15 cellular contexts compared by ENCODE assay signal in genomic region chr5:37769108-37769507, GRCh38.
DNase-seq lines count a peak whose midpoint lies in the region; ATAC-seq, FAIRE-seq and TF ChIP-seq lines count a peak whose summit lies in the region.
"Had no signal": no experiment of that assay in that cellular context is flagged by ENCODE, and none has a peak within 500 bp of the region (broad histone marks: within the 10 kb centered on the region; RNA-seq: fewer than 3 reads in every experiment).

No MANE protein-coding gene starts in this region.

- H3K4me2 ChIP-seq in IMR-90 (ENCODE audit: low read depth, low read length) (no peak overlapping the region), HepG2 (ENCODE audit: low read depth, low read length) (no peak overlapping the region), PC-9 (no peak overlapping the region)
- H3K4me2 ChIP-seq: BLaER1 had no signal

- no peak overlapping the region for H4K5ac ChIP-seq in IMR-90 (ENCODE audit: low read depth, low read length)

- no peak overlapping the region; a peak in 1 of 4 replicates for H4K8ac ChIP-seq in IMR-90 (ENCODE audit: low read depth in 2 of 2, low read length in 2 of 2)

- no peaks in the 10 kb centered on the region for H3K79me1 ChIP-seq in IMR-90 (ENCODE audit: low read depth in 1 of 2, low read length in 2 of 2)

- H2AFZ ChIP-seq in IMR-90 (replicated peaks; ENCODE audit: low read length, poor library complexity) (peak overlapping the region; percentile 14), HepG2 (ENCODE audit: low read length) (no peak overlapping the region), PC-9 (no peak overlapping the region)

- H2BK5ac ChIP-seq in IMR-90 (ENCODE audit: low read depth, low read length, poor library complexity, severe bottlenecking) = no peak overlapping the region

- no peaks in the 10 kb centered on the region for H3K79me2 ChIP-seq in HepG2 (ENCODE audit: insufficient read depth, low read length)
- no peaks in the 10 kb centered on the region for H3K79me2 ChIP-seq in PC-9 (ENCODE audit: low read depth)

- POLR2A ChIA-PET in IMR-90 (lab: Charles Lee; ENCODE audit: unreplicated experiment) = no interaction called here
- POLR2A ChIA-PET in HepG2 (lab: Yijun Ruan, JAX) = no interaction called here
- POLR2A ChIA-PET in PC-9 (lab: Charles Lee; ENCODE audit: unreplicated experiment) = no interaction called here

- H4K20me1 ChIP-seq in IMR-90 (ENCODE audit: insufficient read depth, low read length) = peaks cover 6% of the 10 kb centered on the region
- H4K20me1 ChIP-seq in HepG2 (ENCODE audit: insufficient read depth, low read length) = no peaks in the 10 kb centered on the region
- no peaks in the 10 kb centered on the region for H4K20me1 ChIP-seq in PC-9 (ENCODE audit: insufficient read depth)
- H4K20me1 ChIP-seq: BLaER1 had no signal

- H3K56ac ChIP-seq in IMR-90 (ENCODE audit: extremely low read depth, insufficient read depth, low read length) = no peak overlapping the region

- H3K27me3 ChIP-seq in IMR-90 (ENCODE audit: control insufficient read depth, insufficient read depth, low read length) = no peaks in the 10 kb centered on the region
- H3K27me3 ChIP-seq in HepG2 (ENCODE audit: control insufficient read depth in 1 of 2, insufficient read depth in 2 of 2, low read length in 2 of 2) = no peaks in the 10 kb centered on the region
- H3K27me3 ChIP-seq in neutrophil = no peaks in the 10 kb centered on the region
- no peaks in the 10 kb centered on the region for H3K27me3 ChIP-seq in HAP-1 (ENCODE audit: low read depth)
- no peaks in the 10 kb centered on the region for H3K27me3 ChIP-seq in PC-9 (ENCODE audit: insufficient read depth, low read depth)
- H3K27me3 ChIP-seq: BLaER1 had no signal

- H3F3A ChIP-seq in PC-9 (ENCODE audit: insufficient read depth, low read depth) = peaks cover 17% of the 10 kb centered on the region; the same call in 1 of the 2 replicates

- dilution Hi-C loops in IMR-90 (cut with HindIII; ENCODE audit: low sequenced_read_pairs, unreplicated experiment) = no loop called here

- peak overlapping the region; percentile 81; the same call in 1 of the 2 replicates for H2AK5ac ChIP-seq in IMR-90 (ENCODE audit: low read depth, low read length)

- H3K4me1 ChIP-seq in IMR-90 (ENCODE audit: control insufficient read depth, insufficient read depth, low read length) (peaks cover 21% of the 10 kb centered on the region), HepG2 (ENCODE audit: insufficient read depth, low read length) (peaks cover 21% of the 10 kb centered on the region; the same call in 1 of the 2 replicates), neutrophil (ENCODE audit: control insufficient read depth in 1 of 2, insufficient read depth in 1 of 2, low read depth in 1 of 2, low read length in 1 of 2) (peaks cover 42 to 48% of the 10 kb centered on the region in 2 experiments), HAP-1 (no peaks in the 10 kb centered on the region), PC-9 (replicated peaks; ENCODE audit: insufficient read depth) (peaks cover 26% of the 10 kb centered on the region)
- H3K4me1 ChIP-seq: BLaER1 had no signal

- TF ChIP-seq CTCF in IMR-90 (conservative IDR thresholded peaks at IDR 0.05; ENCODE audit: low read depth, low read length) = no peak
- TF ChIP-seq CTCF in HepG2 (CRISPR knock-in tag; IDR thresholded peaks at IDR 0.05) = no peak
- TF ChIP-seq CTCF in neutrophil (IDR thresholded peaks at IDR 0.05) = no peak
- no peak for TF ChIP-seq CTCF in PC-9 (conservative IDR thresholded peaks at IDR 0.05)

- no peaks in the 10 kb centered on the region for H3K36me3 ChIP-seq in IMR-90 (ENCODE audit: control insufficient read depth, insufficient read depth, low read length)
- no peaks in the 10 kb centered on the region for H3K36me3 ChIP-seq in HepG2 (replicated peaks in 1 of 2; ENCODE audit: control insufficient read depth in 1 of 2, insufficient read depth in 2 of 2, low read length in 2 of 2)
- H3K36me3 ChIP-seq in neutrophil = no peaks in the 10 kb centered on the region
- H3K36me3 ChIP-seq in HAP-1 (replicated peaks) = no peaks in the 10 kb centered on the region
- H3K36me3 ChIP-seq in PC-9 (ENCODE audit: low read depth) = no peaks in the 10 kb centered on the region
- H3K36me3 ChIP-seq: BLaER1 had no signal

- peak overlapping the region; percentile 59; the same call in 1 of the 2 replicates for H3K4ac ChIP-seq in IMR-90 (ENCODE audit: low read depth, low read length)

- CTCF ChIA-PET in IMR-90 (lab: Yijun Ruan, JAX) = no interaction called here
- CTCF ChIA-PET in HepG2 (lab: Yijun Ruan, JAX; ENCODE audit: low intra/inter-chr PET ratio, low total read pairs) = no interaction called here
- CTCF ChIA-PET in PC-9 (lab: Charles Lee) = no interaction called here

- TF ChIP-seq POLR2A in IMR-90 (IDR thresholded peaks at IDR 0.05; ENCODE audit: low read depth, low read length) (no peak), HepG2 (IDR thresholded peaks at IDR 0.05; ENCODE audit: insufficient read depth in 1 of 2, low read depth in 2 of 2, low read length in 2 of 2) (no peak)

- intact Hi-C loops in IMR-90 (cut with micrococcal nuclease) = no loop called here
- intact Hi-C loops in HepG2 (cut with micrococcal nuclease; ENCODE audit: unreplicated experiment) = no loop called here
- intact Hi-C loops in PC-9 (cut with micrococcal nuclease; ENCODE audit: unreplicated experiment) = no loop called here

- H2BK15ac ChIP-seq in IMR-90 (ENCODE audit: low read depth, low read length) = peak overlapping the region; percentile 81; the same call in 1 of the 3 replicates

- H3K4me3 ChIP-seq in IMR-90 (ENCODE audit: insufficient read depth, low read depth, low read length) (no peak overlapping the region), HepG2 (replicated peaks in 1 of 3; ENCODE audit: insufficient read depth in 1 of 3, low read depth in 2 of 3, low read length in 3 of 3) (no peak overlapping the region), neutrophil (ENCODE audit: low read depth in 1 of 2, low read length in 1 of 2) (no peak overlapping the region), HAP-1 (no peak overlapping the region), PC-9 (no peak overlapping the region)
- H3K4me3 ChIP-seq: BLaER1 had no signal

- H4K91ac ChIP-seq in IMR-90 (ENCODE audit: insufficient read depth, low read depth, low read length) = no peak overlapping the region

- H2BK20ac ChIP-seq in IMR-90 (ENCODE audit: low read depth, low read length) = peak overlapping the region; percentile 86

- H3K9me3 ChIP-seq in IMR-90 (ENCODE audit: control insufficient read depth, insufficient read depth, low read length) (no peaks in the 10 kb centered on the region), HepG2 (ENCODE audit: low read length) (peaks cover 9% of the 10 kb centered on the region; the same call in 1 of the 2 replicates), neutrophil (no peaks in the 10 kb centered on the region), HAP-1 (no peaks in the 10 kb centered on the region), PC-9 (ENCODE audit: insufficient read depth, low read depth) (peaks cover 6% of the 10 kb centered on the region; the same call in 1 of the 2 replicates)

- no CpG with 5 or more reads among the region's 4 CpGs for WGBS in IMR-90 (ENCODE audit: extremely low coverage in 2 of 2, insufficient read length in 1 of 2), 2 experiments
- WGBS in HepG2 (ENCODE audit: low lambda C conversion rate) = 78% methylated on average over 4 of the region's 4 CpGs

- H3K9me1 ChIP-seq in IMR-90 (ENCODE audit: insufficient read depth, low read length) = peaks cover 7% of the 10 kb centered on the region

- peak overlapping the region; percentile 20; the same call in 1 of the 2 replicates for H3K14ac ChIP-seq in IMR-90 (replicated peaks; ENCODE audit: low read depth, low read length)

- H3K9ac ChIP-seq in IMR-90 (ENCODE audit: low read depth, low read length) (no peak overlapping the region), HepG2 (ENCODE audit: insufficient read depth, low read depth, low read length) (no peak overlapping the region)
- H3K9ac ChIP-seq: BLaER1 had no signal

- H3K27ac ChIP-seq in IMR-90 (ENCODE audit: insufficient read depth, low read length) (no peak overlapping the region), caudate nucleus (ENCODE audit: low read depth, low read length) (peak overlapping the region; percentile 93), HepG2 (ENCODE audit: extremely low read length, insufficient read depth, low read length) (no peak overlapping the region), neutrophil (peak overlapping the region; percentile 79), PC-9 (no peak overlapping the region)
- H3K27ac ChIP-seq: BLaER1 had no signal

- no peak overlapping the region for H2AK9ac ChIP-seq in IMR-90 (replicated peaks; ENCODE audit: low read depth, low read length, poor library complexity)

- no TSS peak for BruUV-seq in IMR-90 (replicated peaks; lab: Mats Ljungman, UMichigan)
- BruUV-seq in HepG2 (replicated peaks; lab: Mats Ljungman, UMichigan) = no TSS peak
- no TSS peak for BruUV-seq in PC-9 (replicated peaks; lab: Mats Ljungman, UMichigan)

- in situ Hi-C loops in IMR-90 (cut with MboI; ENCODE audit: low sequenced_read_pairs) (no loop called here), HepG2 (cut with HindIII; ENCODE audit: extremely low pct_ligation_motif_present, low pct_unique_long_range_greater_than_20kb) (no loop called here), HAP-1 (cut with MboI; ENCODE audit: low sequenced_read_pairs) (no loop called here)

- no peak for DNase-seq in IMR-90
- DNase-seq in caudate nucleus (lab: John Stamatoyannopoulos, UW) = no peak
- no peak for DNase-seq in HepG2 (ENCODE audit: low spot score)
- DNase-seq in HAP-1 (ENCODE audit: low spot score in 2 of 2) = no peak
- no peak for DNase-seq in C1 segment of cervical spinal cord (lab: John Stamatoyannopoulos, UW)
- DNase-seq in frontal cortex (ENCODE audit: low spot score in 2 of 2) = no peak
- DNase-seq in PC-9 = no peak
- DNase-seq: 8988T; AML-193; CD4-positive, CD25-positive, alpha-beta regulatory T cell; DMS53; GF-D8 had no signal

- no peak for ATAC-seq in IMR-90 (ENCODE audit: low read depth)
- ATAC-seq in HepG2 = 0 out of 3 replicates have a peak, but pooled peaks have one; percentile 28

- peak overlapping the region; percentile 54; the same call in 1 of the 2 replicates for H3K18ac ChIP-seq in IMR-90 (ENCODE audit: low read depth, low read length)

- H3K23ac ChIP-seq in IMR-90 (ENCODE audit: low read depth, low read length) = peak overlapping the region; percentile 23; the same call in 1 of the 2 replicates

- H2BK120ac ChIP-seq in IMR-90 (ENCODE audit: low read depth, low read length) = peak overlapping the region; percentile 95

- no peaks in the 10 kb centered on the region for H3K9me2 ChIP-seq in PC-9 (ENCODE audit: insufficient read depth)

- FAIRE-seq in HepG2 (lab: Jason Lieb, UNC) = no peak
- no peak for FAIRE-seq in frontal cortex (lab: Jason Lieb, UNC)
- FAIRE-seq: H54 had no signal

- TF ChIP-seq EP300 in HepG2 (IDR thresholded peaks at IDR 0.05; ENCODE audit: low read depth in 2 of 2, low read length in 2 of 2) = no peak
- TF ChIP-seq EP300 in HepG2 (CRISPR knock-in tag; IDR thresholded peaks at IDR 0.05; ENCODE audit: borderline replicate concordance) = no peak

- TF ChIP-seq RAD21 in IMR-90 (IDR thresholded peaks at IDR 0.05; ENCODE audit: low read length) (no peak), HepG2 (CRISPR knock-in tag; IDR thresholded peaks at IDR 0.05) (no peak)

TF ChIP-seq in IMR-90, 13 proteins besides CTCF, POLR2A, EP300 and RAD21 (continues in another document):
- TF ChIP-seq FOS (IDR thresholded peaks at IDR 0.05; ENCODE audit: low read depth, low read length) = no peak

Comparison
In these comparisons a context has a peak if more than half of its experiments do, and no peak if none do; other contexts are left out.
1. H3K27ac ChIP-seq: peak in caudate nucleus (single experiment) and neutrophil (single experiment); none in IMR-90 (single experiment), HepG2 (single experiment) and PC-9 (single experiment).